In genomic region chr7:55054758-55055157, GRCh38 we compare ENCODE assay signal across 1 cellular context.
TF ChIP-seq lines count a peak whose summit lies in the region.

No MANE protein-coding gene starts in this region.

TF ChIP-seq in IMR-90, 13 proteins besides CTCF, POLR2A, EP300 and RAD21:
- TF ChIP-seq BHLHE40 (IDR thresholded peaks at IDR 0.05; ENCODE audit: low read depth, low read length) (no peak), ELK1 (IDR thresholded peaks at IDR 0.05; ENCODE audit: borderline replicate concordance, low read depth, low read length) (no peak), SMC3 (IDR thresholded peaks at IDR 0.05; ENCODE audit: low read depth, low read length) (no peak), MAZ (IDR thresholded peaks at IDR 0.05; ENCODE audit: borderline replicate concordance, low read depth, low read length) (no peak), RFX5 (IDR thresholded peaks at IDR 0.05; ENCODE audit: low read depth, low read length) (no peak), USF2 (IDR thresholded peaks at IDR 0.05; ENCODE audit: low read depth, low read length) (no peak), CHD1 (IDR thresholded peaks at IDR 0.05; ENCODE audit: low read depth, low read length) (no peak), MXI1 (IDR thresholded peaks at IDR 0.05; ENCODE audit: borderline replicate concordance, low read depth, low read length) (no peak), NFE2L2 (IDR thresholded peaks at IDR 0.05; ENCODE audit: low read depth, low read length) (no peak), MAFK (IDR thresholded peaks at IDR 0.05; ENCODE audit: low read depth, low read length) (no peak), RCOR1 (IDR thresholded peaks at IDR 0.05; ENCODE audit: insufficient replicate concordance, low read length) (no peak)
